Comparison of ENCODE assay signal across 8 cellular contexts in the genomic region with DNA sequence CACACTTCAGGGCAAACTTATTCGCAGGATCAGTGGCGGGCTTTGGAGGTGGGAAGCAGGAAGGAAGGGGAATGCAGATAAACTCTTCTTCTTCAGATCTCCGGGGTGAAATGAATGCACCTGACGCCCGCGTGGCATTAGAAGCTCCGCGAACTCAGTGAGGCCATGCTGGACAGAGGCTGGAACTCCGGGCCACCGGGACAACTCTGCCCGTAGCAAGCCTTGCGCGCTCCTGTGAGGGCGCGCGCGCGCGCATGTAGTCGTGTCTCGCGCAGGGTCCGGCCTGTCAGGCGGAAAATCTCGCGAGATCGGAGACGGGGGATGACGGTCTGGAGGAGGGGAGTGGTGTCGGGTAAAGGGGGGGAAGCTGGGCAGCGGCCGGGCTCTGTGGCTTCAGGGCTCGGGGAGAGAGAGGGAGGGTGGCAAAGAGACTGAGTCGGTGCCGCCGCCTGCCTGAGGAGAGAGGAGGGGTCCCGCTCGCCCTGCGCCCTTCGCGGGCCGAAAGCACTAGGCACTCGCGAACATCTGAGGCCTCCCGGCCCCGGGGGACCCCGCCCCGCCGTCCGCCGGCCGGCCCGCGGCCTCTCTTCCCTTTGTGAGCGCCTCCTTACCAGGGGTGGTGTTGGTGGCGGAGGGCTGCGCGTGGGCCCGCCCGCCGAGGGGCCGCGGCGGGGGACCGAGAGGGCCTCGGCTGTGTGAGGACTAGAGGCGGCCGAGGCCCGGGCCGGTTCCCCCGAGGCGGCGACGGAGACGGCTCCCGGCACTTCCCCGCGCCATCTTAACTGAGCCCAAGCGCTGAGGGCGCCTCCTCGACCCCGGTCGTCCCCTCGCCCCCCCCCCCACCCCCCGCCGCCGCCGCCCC.
DNase-seq lines count a peak whose midpoint lies in the region; ATAC-seq and TF ChIP-seq lines count a peak whose summit lies in the region.

A gene (plus strand): TSS at position 370 of the 862 bp plus-strand sequence. CDS start 61,186 bp downstream, outside the sequence.

- ATAC-seq in GM19035 (IDR thresholded peaks at IDR 0.05; ENCODE audit: unreplicated experiment) (peak; percentile 84), HG03354 (IDR thresholded peaks at IDR 0.05; ENCODE audit: poor library complexity, severe bottlenecking, unreplicated experiment) (peak; percentile 83)

- DNase-seq in AG09309 (ENCODE audit: low read depth) (peak; percentile 90), NCI-H510A (lab: John Stamatoyannopoulos, UW) (peak; percentile 94), cerebellar cortex (ENCODE audit: low spot score) (peak; percentile 98), iris pigment epithelial cell (ENCODE audit: low read depth) (peak; percentile 98)
- DNase-seq in activated CD4-positive, CD25-positive, alpha-beta regulatory T cell treated with anti-CD3 and anti-CD28 coated beads, Interleukin-2, amount 50 U/mL, for 72 hours: peak; percentile 99
- DNase-seq in stimulated activated CD4-positive, alpha-beta T cell treated with anti-CD3 and anti-CD28 coated beads, Interleukin-12 subunit alpha, Interleukin-12 subunit beta, amount 100 ng/mL, for 24 hours (ENCODE audit: low read depth in 2 of 2): peak; percentile 96 to 98

- H3K4me3 ChIP-seq in AG09309 (ENCODE audit: control insufficient read depth, low read depth, low read length): peak within 1 kb of the TSS; percentile 68

- TF ChIP-seq CTCF in AG09309 (IDR thresholded peaks at IDR 0.05; ENCODE audit: control insufficient read depth, insufficient read depth, low read depth, low read length, missing control alignments): no peak

Comparison
In these comparisons a context has a peak if more than half of its experiments do, and no peak if none do; other contexts are left out.
1. Peak in every context shown above with its lines: DNase-seq, ATAC-seq and H3K4me3 ChIP-seq.